6 cellular contexts compared by ENCODE assay signal in the genomic region with DNA sequence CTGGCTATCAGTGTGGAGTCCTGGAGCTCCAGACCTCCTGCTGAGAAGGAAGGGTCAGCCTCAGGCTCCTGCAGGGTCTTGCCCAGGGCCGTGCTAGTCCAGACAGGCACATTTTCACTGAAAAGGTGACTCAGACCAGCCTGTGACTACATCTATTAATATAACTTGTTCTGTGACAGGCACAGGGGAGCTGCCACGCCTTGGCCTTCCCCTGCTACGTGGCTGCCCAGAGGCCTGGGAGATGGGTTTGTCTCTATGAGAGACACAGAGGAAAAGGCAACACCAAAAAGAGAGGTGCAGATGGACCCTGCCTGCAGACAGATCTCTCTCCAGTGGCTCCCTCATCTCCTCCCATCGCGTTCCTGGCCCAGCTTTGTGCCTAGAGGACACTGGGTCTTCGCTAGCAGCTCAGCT. TPM values are rescaled to one million over a fixed set of nuclear protein-coding genes. Genes with fewer than 3 reads are reported as not detected.
"Had no signal": no experiment of that assay in that cellular context is flagged by ENCODE, and none has a peak within 500 bp of the region (broad histone marks: within the 10 kb centered on the region; RNA-seq: fewer than 3 reads in every experiment).

No MANE protein-coding gene starts in this region.

RNA-seq across cellular contexts. Expression of a gene that starts 2.1 kb away (rescaled TPM):
- total RNA-seq: progenitor cell of endocrine pancreas had no signal

RNA-seq across cellular contexts. Expression of a gene that starts 9.7 kb away (rescaled TPM):
- total RNA-seq: activated CD4-positive, alpha-beta memory T cell treated with anti-CD3 and anti-CD28 coated beads, Interleukin-2, amount 10 ng/mL, durations not matched to agents 7 days and 5 days; gastrocnemius medialis; liver; progenitor cell of endocrine pancreas; right atrium auricular region had no signal
- polyA plus RNA-seq: adipose tissue, liver had no signal
